19 cellular contexts compared by ENCODE assay signal in genomic region chr14:20611277-20611676, GRCh38. TPM values are rescaled to one million over a fixed set of nuclear protein-coding genes. Genes with fewer than 3 reads are reported as not detected.
DNase-seq lines count a peak whose midpoint lies in the region; ATAC-seq and TF ChIP-seq lines count a peak whose summit lies in the region.
"Had no signal": no experiment of that assay in that cellular context is flagged by ENCODE, and none has a peak within 500 bp of the region (broad histone marks: within the 10 kb centered on the region; RNA-seq: fewer than 3 reads in every experiment).

No MANE protein-coding gene starts in this region.

- TF ChIP-seq CTCF in A673 (conservative IDR thresholded peaks at IDR 0.05; ENCODE audit: low read depth, low read length) (no peak), OCI-LY7 (conservative IDR thresholded peaks at IDR 0.05; ENCODE audit: low read length) (no peak), esophagus squamous epithelium (IDR thresholded peaks at IDR 0.05) (no peak), foreskin keratinocyte (conservative IDR thresholded peaks at IDR 0.05) (no peak)

- H3K79me2 ChIP-seq in OCI-LY7 (ENCODE audit: insufficient read depth, low read depth, low read length) = no peaks in the 10 kb centered on the region

- no peaks in the 10 kb centered on the region for H4K20me1 ChIP-seq in OCI-LY7 (ENCODE audit: insufficient read depth, low read length)

- peak overlapping the region; percentile 4; the same call in 1 of the 2 replicates for H3K4me2 ChIP-seq in OCI-LY7 (ENCODE audit: low read length)

- no peaks in the 10 kb centered on the region for H3K36me3 ChIP-seq in A673 (ENCODE audit: insufficient read depth, low read length, poor library complexity, severe bottlenecking)
- H3K36me3 ChIP-seq in OCI-LY7 (ENCODE audit: insufficient read depth, low read length) = no peaks in the 10 kb centered on the region
- no peaks in the 10 kb centered on the region for H3K36me3 ChIP-seq in esophagus squamous epithelium

- TF ChIP-seq POLR2A in esophagus squamous epithelium (IDR thresholded peaks at IDR 0.05) = no peak

- no peak for ATAC-seq in HG03025 (IDR thresholded peaks at IDR 0.05; ENCODE audit: low FRiP score, unreplicated experiment)
- no peak for ATAC-seq in foreskin keratinocyte
- ATAC-seq: Right ventricle myocardium inferior had no signal

- H2AFZ ChIP-seq in OCI-LY7 (ENCODE audit: low read length) = no peak overlapping the region

- H3K4me1 ChIP-seq in A673 (ENCODE audit: insufficient read depth, low read length, poor library complexity, severe bottlenecking) (peaks cover 14% of the 10 kb centered on the region), OCI-LY7 (ENCODE audit: insufficient read depth, low read length, poor library complexity, severe bottlenecking) (peaks cover 47% of the 10 kb centered on the region), esophagus squamous epithelium (peaks cover 0 to 45% (median 6%) of the 10 kb centered on the region in 3 donors), foreskin keratinocyte (no peaks in the 10 kb centered on the region)

- H3K27ac ChIP-seq in A673 (ENCODE audit: low read depth, low read length, poor library complexity, severe bottlenecking) = no peak overlapping the region
- no peak overlapping the region for H3K27ac ChIP-seq in OCI-LY7 (ENCODE audit: low read depth, low read length, poor library complexity, severe bottlenecking)
- H3K27ac ChIP-seq in esophagus squamous epithelium = no peak overlapping the region
- no peak overlapping the region for H3K27ac ChIP-seq in foreskin keratinocyte
- H3K27ac ChIP-seq: C4-2B had no signal

- H3K9me2 ChIP-seq in OCI-LY7 (ENCODE audit: insufficient read depth, low read length) = no peaks in the 10 kb centered on the region

- CTCF ChIA-PET in A673 (lab: Charles Lee) (interaction anchor here (1.2 kb wide), 1 partner anchor 80 kb away, joined by 3 read pairs; no protein-coding TSS in a partner anchor), OCI-LY7 (lab: Charles Lee; ENCODE audit: unreplicated experiment) (no interaction called here)

- no peak for DNase-seq in A673 (ENCODE audit: low spot score)
- peak; percentile 7 for DNase-seq in G401 (ENCODE audit: low spot score)
- DNase-seq in OCI-LY7 (ENCODE audit: low spot score) = no peak
- peak; percentile 10 for DNase-seq in medulla oblongata (ENCODE audit: extremely low spot score)
- DNase-seq in esophagus squamous epithelium (lab: John Stamatoyannopoulos, UW) = no peak
- DNase-seq in HT-29 (ENCODE audit: low spot score) = no peak
- DNase-seq in foreskin keratinocyte = no peak
- DNase-seq: DMS79 treated with DMSO at 0.1 percent for 48 hours, H9, KBM-7, NCI-H187 treated with DMSO at 0.1 percent for 48 hours, NCI-H345, NCI-H524 treated with DMSO at 0.1 percent for 48 hours had no signal

- POLR2A ChIA-PET in A673 (lab: Charles Lee; ENCODE audit: low non-redundant PET) (no interaction called here), OCI-LY7 (lab: Charles Lee) (interaction anchor here (0.6 to 1.6 kb wide), 2 partner anchors 278 to 866 kb away, joined by 3 to 5 read pairs; partner anchors contain the start of gene CCNB1IP1)

- intact Hi-C loops in A673 (cut with micrococcal nuclease; ENCODE audit: unreplicated experiment) (loop anchor here (5.0 kb wide), 1 partner anchor 154 kb away; the partner anchor contains the start of gene APEX1), OCI-LY7 (cut with micrococcal nuclease; ENCODE audit: unreplicated experiment) (loop anchor here (5.0 kb wide), 1 partner anchor 139 kb away; no protein-coding TSS in a partner anchor), esophagus squamous epithelium (cut with DNase I) (loop anchor here (5.0 to 10.0 kb wide), 2 partner anchors 269 to 364 kb away; partner anchors contain the start of gene PARP2)

- BruUV-seq in A673 (replicated peaks; lab: Mats Ljungman, UMichigan) = no TSS peak
- BruUV-seq in OCI-LY7 (replicated peaks; lab: Mats Ljungman, UMichigan) = no TSS peak

- in situ Hi-C loops in G401 (cut with HindIII; ENCODE audit: low sequenced_read_pairs) = no loop called here

- H3K27me3 ChIP-seq in A673 (replicated peaks; ENCODE audit: insufficient read depth, low read depth, low read length, poor library complexity) = no peaks in the 10 kb centered on the region
- H3K27me3 ChIP-seq in esophagus squamous epithelium = no peaks in the 10 kb centered on the region
- no peaks in the 10 kb centered on the region for H3K27me3 ChIP-seq in foreskin keratinocyte

- WGBS in esophagus squamous epithelium, 2 donors = 48 to 53% methylated on average over 4 of the region's 4 CpGs

- no peaks in the 10 kb centered on the region for H3K9me3 ChIP-seq in A673 (ENCODE audit: low read depth, low read length, poor library complexity, severe bottlenecking)
- no peaks in the 10 kb centered on the region for H3K9me3 ChIP-seq in OCI-LY7 (ENCODE audit: low read length)
- no peaks in the 10 kb centered on the region for H3K9me3 ChIP-seq in esophagus squamous epithelium

- H3K4me3 ChIP-seq in A673 (ENCODE audit: low read depth, low read length, poor library complexity, severe bottlenecking) = peak overlapping the region; percentile 85
- no peak overlapping the region for H3K4me3 ChIP-seq in OCI-LY7 (ENCODE audit: low read depth, low read length, poor library complexity, severe bottlenecking)
- H3K4me3 ChIP-seq in esophagus squamous epithelium = no peak overlapping the region

RNA-seq across cellular contexts. Expression of gene RNASE12, which starts 20.1 kb away (rescaled TPM):
- total RNA-seq in A673 (2021) (not detected in 2 replicates), OCI-LY7 (2022) (not detected in 2 replicates), esophagus squamous epithelium (not detected), foreskin keratinocyte (not detected in 2 replicates)
- not detected in 2 replicates for total RNA-seq in G401 (2014; rRNA removed; shearing (Covaris generic))
- total RNA-seq in OCI-LY7 (2014; rRNA removed; shearing (Covaris generic)) = not detected in 2 replicates
- not detected in 2 replicates for total RNA-seq in HT-29 (2014; rRNA removed; shearing (Covaris generic))
- not detected in 2 replicates for polyA plus RNA-seq in foreskin keratinocyte
- total RNA-seq: H9; M059J; Right ventricle myocardium inferior; SK-MEL-5; T-helper 1 cell treated with Interleukin-12 subunit alpha and Interleukin-12 subunit beta and Interleukin-4 antibody, amounts not matched to agents 30 ng/mL and 1 ng/mL, for 36 hours had no signal

RNA-seq across cellular contexts. Expression of gene RNASE11, which starts 23.5 kb away (rescaled TPM):
- total RNA-seq in A673 (2021) = not detected in 2 replicates
- total RNA-seq in G401 (2014; rRNA removed; shearing (Covaris generic)) = not detected in 2 replicates
- total RNA-seq in OCI-LY7 (2014; rRNA removed; shearing (Covaris generic)) = not detected in 2 replicates
- not detected in 2 replicates for total RNA-seq in OCI-LY7 (2022)
- not detected for total RNA-seq in esophagus squamous epithelium
- total RNA-seq in HT-29 (2014; rRNA removed; shearing (Covaris generic)) = not detected in 2 replicates
- not detected in 2 replicates for total RNA-seq in foreskin keratinocyte
- not detected in 2 replicates for polyA plus RNA-seq in foreskin keratinocyte
- total RNA-seq: H9; M059J; Right ventricle myocardium inferior; T-helper 1 cell treated with Interleukin-12 subunit alpha and Interleukin-12 subunit beta and Interleukin-4 antibody, amounts not matched to agents 30 ng/mL and 1 ng/mL, for 36 hours had no signal

RNA-seq across cellular contexts. Expression of gene OR6S1, which starts 30.2 kb away (rescaled TPM):
- total RNA-seq in A673 (2021) = not detected in 2 replicates
- total RNA-seq in G401 (2014; rRNA removed; shearing (Covaris generic)) = not detected in 2 replicates
- total RNA-seq in OCI-LY7 (2014; rRNA removed; shearing (Covaris generic)) = not detected in 2 replicates
- total RNA-seq in OCI-LY7 (2022) = not detected in 2 replicates
- total RNA-seq in esophagus squamous epithelium = not detected
- not detected in 2 replicates for total RNA-seq in HT-29 (2014; rRNA removed; shearing (Covaris generic))
- not detected in 2 replicates for total RNA-seq in foreskin keratinocyte
- polyA plus RNA-seq in foreskin keratinocyte = not detected in 2 replicates
- total RNA-seq: H9; M059J; Right ventricle myocardium inferior; SK-MEL-5; T-helper 1 cell treated with Interleukin-12 subunit alpha and Interleukin-12 subunit beta and Interleukin-4 antibody, amounts not matched to agents 30 ng/mL and 1 ng/mL, for 36 hours had no signal

RNA-seq across cellular contexts. Expression of gene RNASE9, which starts 50.4 kb away (rescaled TPM):
- not detected in 2 replicates for total RNA-seq in A673 (2021)
- not detected in 2 replicates for total RNA-seq in G401 (2014; rRNA removed; shearing (Covaris generic))
- total RNA-seq in OCI-LY7 (2014; rRNA removed; shearing (Covaris generic)) = not detected in 2 replicates
- not detected in 2 replicates for total RNA-seq in OCI-LY7 (2022)
- not detected for total RNA-seq in esophagus squamous epithelium
- not detected in 2 replicates for total RNA-seq in HT-29 (2014; rRNA removed; shearing (Covaris generic))
- not detected in 2 replicates for total RNA-seq in foreskin keratinocyte
- polyA plus RNA-seq in foreskin keratinocyte = not detected in 2 replicates
- total RNA-seq: H9; M059J; Right ventricle myocardium inferior; SK-MEL-5; T-helper 1 cell treated with Interleukin-12 subunit alpha and Interleukin-12 subunit beta and Interleukin-4 antibody, amounts not matched to agents 30 ng/mL and 1 ng/mL, for 36 hours had no signal

Comparison
In these comparisons a context has a peak if more than half of its experiments do, and no peak if none do; other contexts are left out.
1. DNase-seq: peak in G401 (single experiment) and medulla oblongata (single experiment); none in A673 (single experiment), OCI-LY7 (single experiment), esophagus squamous epithelium (single experiment), HT-29 (single experiment) and foreskin keratinocyte (0 of 2).